ENCODE assay signal across 1 cellular context in the genomic region with DNA sequence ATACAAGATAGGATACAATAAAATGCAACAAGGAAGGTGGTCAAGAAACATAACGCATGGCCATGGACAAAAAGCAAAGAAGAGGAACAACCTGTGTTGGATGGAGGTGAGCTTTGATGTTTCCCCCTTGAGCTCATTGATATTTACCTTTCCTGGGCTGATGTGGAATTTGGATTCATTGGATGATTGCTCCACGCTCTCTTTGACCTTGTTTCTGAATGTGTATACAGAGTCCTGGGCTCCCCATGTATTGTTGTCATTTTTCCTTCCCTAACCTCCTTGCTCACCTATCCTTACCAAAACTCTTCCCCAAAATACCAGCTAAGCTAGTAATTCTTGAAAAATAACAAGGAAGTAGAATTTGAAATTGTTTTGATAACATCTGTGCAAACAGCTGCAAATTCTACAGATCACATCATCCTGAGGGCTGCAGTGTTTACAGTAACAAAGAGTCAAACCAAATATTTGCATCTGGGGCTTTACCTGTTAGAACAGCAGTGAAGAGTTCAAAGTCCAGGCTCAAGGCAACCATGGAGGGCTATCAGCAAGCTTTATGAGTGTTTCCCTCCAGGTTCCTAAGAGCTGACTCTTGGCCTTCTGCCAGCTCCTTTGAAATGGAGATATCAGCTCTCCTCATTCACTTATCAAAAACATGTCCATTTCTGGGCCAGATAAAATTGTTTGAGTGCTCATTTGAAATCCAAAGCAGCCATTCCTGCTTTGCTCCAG.
TF ChIP-seq lines count a peak whose summit lies in the region.

No MANE protein-coding gene starts in this region.

TF ChIP-seq in GM12878, 131 proteins besides CTCF, POLR2A, EP300 and RAD21 (continued from another document):
- TF ChIP-seq ASH2L (IDR thresholded peaks at IDR 0.05; ENCODE audit: borderline replicate concordance, low read depth): no peak
- no peak; the same call in 1 of the 2 replicates for TF ChIP-seq TCF7 (IDR thresholded peaks at IDR 0.05; ENCODE audit: borderline replicate concordance)
- TF ChIP-seq, protein P1, sequence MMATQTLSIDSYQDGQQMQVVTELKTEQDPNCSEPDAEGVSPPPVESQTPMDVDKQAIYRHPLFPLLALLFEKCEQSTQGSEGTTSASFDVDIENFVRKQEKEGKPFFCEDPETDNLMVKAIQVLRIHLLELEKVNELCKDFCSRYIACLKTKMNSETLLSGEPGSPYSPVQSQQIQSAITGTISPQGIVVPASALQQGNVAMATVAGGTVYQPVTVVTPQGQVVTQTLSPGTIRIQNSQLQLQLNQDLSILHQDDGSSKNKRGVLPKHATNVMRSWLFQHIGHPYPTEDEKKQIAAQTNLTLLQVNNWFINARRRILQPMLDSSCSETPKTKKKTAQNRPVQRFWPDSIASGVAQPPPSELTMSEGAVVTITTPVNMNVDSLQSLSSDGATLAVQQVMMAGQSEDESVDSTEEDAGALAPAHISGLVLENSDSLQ (IDR thresholded peaks at IDR 0.05): no peak
- TF ChIP-seq FOS (IDR thresholded peaks at IDR 0.05; ENCODE audit: borderline replicate concordance, extremely low read depth, insufficient read length): no peak
- no peak for TF ChIP-seq SREBF1 (IDR thresholded peaks at IDR 0.05; ENCODE audit: low read length)
- no peak; the same call in none of the 2 replicates for TF ChIP-seq SMARCA5 (IDR thresholded peaks at IDR 0.05)
- TF ChIP-seq KLF5 (IDR thresholded peaks at IDR 0.05; ENCODE audit: partially characterized antibody): peak; percentile 24
- peak; percentile 65; the same call in 1 of the 2 replicates for TF ChIP-seq TBL1XR1 (IDR thresholded peaks at IDR 0.05; ENCODE audit: low read depth, low read length)
- TF ChIP-seq YY1 (IDR thresholded peaks at IDR 0.05; ENCODE audit: low read depth, low read length): peak; percentile 86
- peak; percentile 47; the same call in 1 of the 2 replicates for TF ChIP-seq GATAD2B (conservative IDR thresholded peaks at IDR 0.05; ENCODE audit: low read depth)
- TF ChIP-seq NFIC (IDR thresholded peaks at IDR 0.05; ENCODE audit: low read depth, low read length): peak; percentile 75; the same call in 1 of the 2 replicates
- 0 out of 2 replicates have a peak, but pooled peaks have one; percentile 52 for TF ChIP-seq CHD1 (IDR thresholded peaks at IDR 0.05; ENCODE audit: low read depth, low read length)
- TF ChIP-seq NR2C1 (IDR thresholded peaks at IDR 0.05): peak; percentile 59
- TF ChIP-seq CHD4 (IDR thresholded peaks at IDR 0.05): no peak
- TF ChIP-seq TAF1 (IDR thresholded peaks at IDR 0.05; ENCODE audit: borderline replicate concordance, low read depth, low read length): no peak
- TF ChIP-seq, protein P2, sequence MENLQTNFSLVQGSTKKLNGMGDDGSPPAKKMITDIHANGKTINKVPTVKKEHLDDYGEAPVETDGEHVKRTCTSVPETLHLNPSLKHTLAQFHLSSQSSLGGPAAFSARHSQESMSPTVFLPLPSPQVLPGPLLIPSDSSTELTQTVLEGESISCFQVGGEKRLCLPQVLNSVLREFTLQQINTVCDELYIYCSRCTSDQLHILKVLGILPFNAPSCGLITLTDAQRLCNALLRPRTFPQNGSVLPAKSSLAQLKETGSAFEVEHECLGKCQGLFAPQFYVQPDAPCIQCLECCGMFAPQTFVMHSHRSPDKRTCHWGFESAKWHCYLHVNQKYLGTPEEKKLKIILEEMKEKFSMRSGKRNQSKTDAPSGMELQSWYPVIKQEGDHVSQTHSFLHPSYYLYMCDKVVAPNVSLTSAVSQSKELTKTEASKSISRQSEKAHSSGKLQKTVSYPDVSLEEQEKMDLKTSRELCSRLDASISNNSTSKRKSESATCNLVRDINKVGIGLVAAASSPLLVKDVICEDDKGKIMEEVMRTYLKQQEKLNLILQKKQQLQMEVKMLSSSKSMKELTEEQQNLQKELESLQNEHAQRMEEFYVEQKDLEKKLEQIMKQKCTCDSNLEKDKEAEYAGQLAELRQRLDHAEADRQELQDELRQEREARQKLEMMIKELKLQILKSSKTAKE (IDR thresholded peaks at IDR 0.05; ENCODE audit: low read depth, poor library complexity, severe bottlenecking): peak; percentile 90
- 0 out of 2 replicates have a peak, but pooled peaks have one; percentile 37 for TF ChIP-seq GABPA (IDR thresholded peaks at IDR 0.05; ENCODE audit: low read depth)
- TF ChIP-seq, protein P3, sequence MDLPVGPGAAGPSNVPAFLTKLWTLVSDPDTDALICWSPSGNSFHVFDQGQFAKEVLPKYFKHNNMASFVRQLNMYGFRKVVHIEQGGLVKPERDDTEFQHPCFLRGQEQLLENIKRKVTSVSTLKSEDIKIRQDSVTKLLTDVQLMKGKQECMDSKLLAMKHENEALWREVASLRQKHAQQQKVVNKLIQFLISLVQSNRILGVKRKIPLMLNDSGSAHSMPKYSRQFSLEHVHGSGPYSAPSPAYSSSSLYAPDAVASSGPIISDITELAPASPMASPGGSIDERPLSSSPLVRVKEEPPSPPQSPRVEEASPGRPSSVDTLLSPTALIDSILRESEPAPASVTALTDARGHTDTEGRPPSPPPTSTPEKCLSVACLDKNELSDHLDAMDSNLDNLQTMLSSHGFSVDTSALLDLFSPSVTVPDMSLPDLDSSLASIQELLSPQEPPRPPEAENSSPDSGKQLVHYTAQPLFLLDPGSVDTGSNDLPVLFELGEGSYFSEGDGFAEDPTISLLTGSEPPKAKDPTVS (IDR thresholded peaks at IDR 0.05; ENCODE audit: low read depth, low read length): 0 out of 2 replicates have a peak, but pooled peaks have one; percentile 42
- TF ChIP-seq, protein P4, sequence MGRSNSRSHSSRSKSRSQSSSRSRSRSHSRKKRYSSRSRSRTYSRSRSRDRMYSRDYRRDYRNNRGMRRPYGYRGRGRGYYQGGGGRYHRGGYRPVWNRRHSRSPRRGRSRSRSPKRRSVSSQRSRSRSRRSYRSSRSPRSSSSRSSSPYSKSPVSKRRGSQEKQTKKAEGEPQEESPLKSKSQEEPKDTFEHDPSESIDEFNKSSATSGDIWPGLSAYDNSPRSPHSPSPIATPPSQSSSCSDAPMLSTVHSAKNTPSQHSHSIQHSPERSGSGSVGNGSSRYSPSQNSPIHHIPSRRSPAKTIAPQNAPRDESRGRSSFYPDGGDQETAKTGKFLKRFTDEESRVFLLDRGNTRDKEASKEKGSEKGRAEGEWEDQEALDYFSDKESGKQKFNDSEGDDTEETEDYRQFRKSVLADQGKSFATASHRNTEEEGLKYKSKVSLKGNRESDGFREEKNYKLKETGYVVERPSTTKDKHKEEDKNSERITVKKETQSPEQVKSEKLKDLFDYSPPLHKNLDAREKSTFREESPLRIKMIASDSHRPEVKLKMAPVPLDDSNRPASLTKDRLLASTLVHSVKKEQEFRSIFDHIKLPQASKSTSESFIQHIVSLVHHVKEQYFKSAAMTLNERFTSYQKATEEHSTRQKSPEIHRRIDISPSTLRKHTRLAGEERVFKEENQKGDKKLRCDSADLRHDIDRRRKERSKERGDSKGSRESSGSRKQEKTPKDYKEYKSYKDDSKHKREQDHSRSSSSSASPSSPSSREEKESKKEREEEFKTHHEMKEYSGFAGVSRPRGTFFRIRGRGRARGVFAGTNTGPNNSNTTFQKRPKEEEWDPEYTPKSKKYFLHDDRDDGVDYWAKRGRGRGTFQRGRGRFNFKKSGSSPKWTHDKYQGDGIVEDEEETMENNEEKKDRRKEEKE (IDR thresholded peaks at IDR 0.05): no peak
- TF ChIP-seq HDAC2 (IDR thresholded peaks at IDR 0.05): no peak
- peak; percentile 37; the same call in 1 of the 2 replicates for TF ChIP-seq BMI1 (IDR thresholded peaks at IDR 0.05; ENCODE audit: borderline replicate concordance)
- TF ChIP-seq CBX5 (IDR thresholded peaks at IDR 0.05; ENCODE audit: low read depth): peak; percentile 69; the same call in 1 of the 2 replicates
- no peak for TF ChIP-seq SIX5 (IDR thresholded peaks at IDR 0.05; ENCODE audit: low read depth, low read length, severe bottlenecking)
